15 cellular contexts compared by ENCODE assay signal in genomic region chr10:92747600-92747999, GRCh38. TPM values are rescaled to one million over a fixed set of nuclear protein-coding genes. Genes with fewer than 3 reads are reported as not detected.
A peak's percentile ranks its signal among the peaks of the same experiment; 100 is the strongest.
DNase-seq lines count a peak whose midpoint lies in the region; ATAC-seq, FAIRE-seq and TF ChIP-seq lines count a peak whose summit lies in the region.
"Had no signal": no experiment of that assay in that cellular context is flagged by ENCODE, and none has a peak within 500 bp of the region (broad histone marks: within the 10 kb centered on the region; RNA-seq: fewer than 3 reads in every experiment).

No MANE protein-coding gene starts in this region.

- no peak for TF ChIP-seq CTCF in kidney (IDR thresholded peaks at IDR 0.05; ENCODE audit: borderline replicate concordance, extremely low read depth, insufficient read depth)

- H3K9ac ChIP-seq in kidney (ENCODE audit: low read length in 2 of 2) = no peak overlapping the region

- H3K4me1 ChIP-seq in SJCRH30 (no peaks in the 10 kb centered on the region), kidney (ENCODE audit: control insufficient read depth in 1 of 2, insufficient read depth in 1 of 2, low read depth in 1 of 2, low read length in 2 of 2) (no peaks in the 10 kb centered on the region)

- H3K9me3 ChIP-seq in SJCRH30 (replicated peaks) (no peaks in the 10 kb centered on the region), kidney (ENCODE audit: control insufficient read depth in 1 of 2, low read length in 2 of 2) (no peaks in the 10 kb centered on the region)
- H3K9me3 ChIP-seq: sigmoid colon had no signal

- H3K27me3 ChIP-seq in SJCRH30 = no peaks in the 10 kb centered on the region
- H3K27me3 ChIP-seq: sigmoid colon had no signal

- no peak overlapping the region for H3K4me3 Mint-ChIP-seq in activated CD4-positive, alpha-beta memory T cell treated with anti-CD3 and anti-CD28 coated beads, Interleukin-2, amount 10 ng/mL, durations not matched to agents 7 days and 5 days

- peak overlapping the region; percentile 14 for H3K27ac Mint-ChIP-seq in activated CD4-positive, alpha-beta memory T cell treated with anti-CD3 and anti-CD28 coated beads, Interleukin-2, amount 10 ng/mL, durations not matched to agents 7 days and 5 days

- H3K9me3 Mint-ChIP-seq in activated CD4-positive, alpha-beta memory T cell treated with anti-CD3 and anti-CD28 coated beads, Interleukin-2, amount 10 ng/mL, durations not matched to agents 7 days and 5 days = no peaks in the 10 kb centered on the region

- H3K27me3 Mint-ChIP-seq in activated CD4-positive, alpha-beta memory T cell treated with anti-CD3 and anti-CD28 coated beads, Interleukin-2, amount 10 ng/mL, durations not matched to agents 7 days and 5 days = peaks cover 32% of the 10 kb centered on the region

- intact Hi-C loops in kidney (cut with DNase I) = no loop called here

- H3K36me3 Mint-ChIP-seq in activated CD4-positive, alpha-beta memory T cell treated with anti-CD3 and anti-CD28 coated beads, Interleukin-2, amount 10 ng/mL, durations not matched to agents 7 days and 5 days (ENCODE audit: low read depth) = no peaks in the 10 kb centered on the region

- no peak for FAIRE-seq in kidney (lab: Jason Lieb, UNC)

- ATAC-seq in GM19452 (IDR thresholded peaks at IDR 0.05; ENCODE audit: unreplicated experiment) (no peak), GM19324 (IDR thresholded peaks at IDR 0.05; ENCODE audit: low FRiP score, unreplicated experiment) (no peak)

- peak; percentile 45 for DNase-seq in DMS153 (lab: John Stamatoyannopoulos, UW)
- DNase-seq in HuH-7.5 (ENCODE audit: low spot score) = peak; percentile 62
- DNase-seq in activated CD4-positive, alpha-beta memory T cell treated with anti-CD3 and anti-CD28 coated beads, Interleukin-2, amount 10 ng/mL, durations not matched to agents 7 days and 5 days = peak; percentile 59
- DNase-seq in mucosa of gallbladder (ENCODE audit: low spot score) = peak; percentile 60
- DNase-seq in SJCRH30 = no peak
- DNase-seq in kidney = no peak
- DNase-seq: activated CD4-positive, alpha-beta T cell treated with anti-CD3 and anti-CD28 coated beads for 48 hours; amygdala; Calu3; NCI-H1105; NCI-H510A treated with DMSO at 0.1 percent for 48 hours; sigmoid colon; trophoblast cell had no signal

- H3K36me3 ChIP-seq in SJCRH30 (no peaks in the 10 kb centered on the region), kidney (ENCODE audit: control insufficient read depth in 1 of 2, insufficient read depth in 2 of 2, low read length in 2 of 2) (no peaks in the 10 kb centered on the region)
- H3K36me3 ChIP-seq: sigmoid colon had no signal

- peaks cover 23% of the 10 kb centered on the region for H3K4me1 Mint-ChIP-seq in activated CD4-positive, alpha-beta memory T cell treated with anti-CD3 and anti-CD28 coated beads, Interleukin-2, amount 10 ng/mL, durations not matched to agents 7 days and 5 days

- CTCF ChIA-PET in activated CD4-positive, alpha-beta memory T cell treated with anti-CD3 and anti-CD28 coated beads, Interleukin-2, amount 10 ng/mL, durations not matched to agents 7 days and 5 days (lab: Charles Lee) = no interaction called here

- no peak overlapping the region for H3K4me3 ChIP-seq in SJCRH30
- no peak overlapping the region for H3K4me3 ChIP-seq in kidney (ENCODE audit: low read length in 2 of 2)
- H3K4me3 ChIP-seq: sigmoid colon had no signal

- POLR2A ChIA-PET in activated CD4-positive, alpha-beta memory T cell treated with anti-CD3 and anti-CD28 coated beads, Interleukin-2, amount 10 ng/mL, durations not matched to agents 7 days and 5 days (lab: Charles Lee) = no interaction called here

- H3K27ac ChIP-seq in SJCRH30 (no peak overlapping the region), kidney (ENCODE audit: low read depth in 2 of 2, low read length in 2 of 2) (no peak overlapping the region)
- H3K27ac ChIP-seq: sigmoid colon had no signal

RNA-seq across cellular contexts. Expression of gene HHEX, which starts 57.8 kb away (rescaled TPM):
- total RNA-seq in activated CD4-positive, alpha-beta memory T cell treated with anti-CD3 and anti-CD28 coated beads, Interleukin-2, amount 10 ng/mL, durations not matched to agents 7 days and 5 days = under 1 TPM; 0.13 to 0.23 TPM
- total RNA-seq in mucosa of gallbladder = 69.2 TPM
- total RNA-seq in SJCRH30 (2014; rRNA removed; shearing (Covaris generic)) = 2.9 and 4.2 TPM in 2 replicates
- total RNA-seq in kidney = 10.0 TPM
- 3.1 TPM for polyA plus RNA-seq in kidney (ENCODE audit: insufficient read depth, low read depth, low replicate concordance)

Comparison
In these comparisons a context has a peak if more than half of its experiments do, and no peak if none do; other contexts are left out.
1. DNase-seq: peak in DMS153 (single experiment), HuH-7.5 (single experiment), activated CD4-positive, alpha-beta memory T cell treated with anti-CD3 and anti-CD28 coated beads, Interleukin-2, amount 10 ng/mL, durations not matched to agents 7 days and 5 days (single experiment) and mucosa of gallbladder (single experiment); none in SJCRH30 (0 of 2) and kidney (single experiment).